12 cellular contexts compared by ENCODE assay signal in genomic region chr20:62388839-62389600, GRCh38. TPM values are rescaled to one million over a fixed set of nuclear protein-coding genes. Genes with fewer than 3 reads are reported as not detected.
A peak's percentile ranks its signal among the peaks of the same experiment; 100 is the strongest.
DNase-seq lines count a peak whose midpoint lies in the region; ATAC-seq and TF ChIP-seq lines count a peak whose summit lies in the region.
"Had no signal": no experiment of that assay in that cellular context is flagged by ENCODE, and none has a peak within 500 bp of the region (broad histone marks: within the 10 kb centered on the region; RNA-seq: fewer than 3 reads in every experiment).

No MANE protein-coding gene starts in this region.

- no peaks in the 10 kb centered on the region for H3K9me2 ChIP-seq in PC-3 (replicated peaks; ENCODE audit: low read length)

- peak overlapping the region; percentile 92 for H3K27ac Mint-ChIP-seq in endodermal cell

- CTCF ChIA-PET in PC-3 (lab: Charles Lee): no interaction called here

- no peak overlapping the region for H3K27ac ChIP-seq in ACC112 (ENCODE audit: low read depth, low read length)
- H3K27ac ChIP-seq in PC-3 (ENCODE audit: low read length): no peak overlapping the region
- no peak overlapping the region for H3K27ac ChIP-seq in endodermal cell (ENCODE audit: low read depth, low read length)
- no peak overlapping the region for H3K27ac ChIP-seq in psoas muscle
- H3K27ac ChIP-seq: coronary artery, heart right ventricle had no signal

- ATAC-seq in PC-3 (no peak), psoas muscle (no peak), HG02759 (IDR thresholded peaks at IDR 0.05; ENCODE audit: unreplicated experiment) (no peak)
- ATAC-seq: heart right ventricle had no signal

- no TSS peak for BruUV-seq in PC-3 (replicated peaks; lab: Mats Ljungman, UMichigan)

- no peaks in the 10 kb centered on the region for H3K9me3 ChIP-seq in PC-3 (ENCODE audit: low read length)
- H3K9me3 ChIP-seq in endodermal cell (ENCODE audit: control insufficient read depth, low read length): no peaks in the 10 kb centered on the region
- H3K9me3 ChIP-seq in psoas muscle: no peaks in the 10 kb centered on the region
- H3K9me3 ChIP-seq: heart right ventricle had no signal

- 94 to 95% methylated on average over 11 of the region's 11 CpGs for WGBS in endodermal cell (ENCODE audit: insufficient coverage in 1 of 2, insufficient read length in 1 of 2), 2 experiments
- WGBS in psoas muscle, 3 donors: 79 to 82% (median 81%) methylated on average over 11 of the region's 11 CpGs

- peaks cover 28% of the 10 kb centered on the region for H4K20me1 ChIP-seq in PC-3 (ENCODE audit: low read length)

- H3K27me3 ChIP-seq in ACC112 (ENCODE audit: insufficient read depth, low read length): no peaks in the 10 kb centered on the region
- H3K27me3 ChIP-seq in PC-3 (ENCODE audit: low read length): no peaks in the 10 kb centered on the region
- H3K27me3 ChIP-seq in endodermal cell (ENCODE audit: control insufficient read depth, insufficient read depth, low read length, poor library complexity, severe bottlenecking): no peaks in the 10 kb centered on the region
- no peaks in the 10 kb centered on the region for H3K27me3 ChIP-seq in psoas muscle (ENCODE audit: insufficient read depth in 3 of 3, low read length in 2 of 3)
- H3K27me3 ChIP-seq: heart right ventricle had no signal

- peak overlapping the region; percentile 94 for H3K4me3 Mint-ChIP-seq in endodermal cell

- H3K9me3 Mint-ChIP-seq in endodermal cell: no peaks in the 10 kb centered on the region

- POLR2A ChIA-PET in PC-3 (lab: Charles Lee; ENCODE audit: unreplicated experiment): no interaction called here

- peaks cover 20% of the 10 kb centered on the region for H3K4me1 Mint-ChIP-seq in endodermal cell

- TF ChIP-seq CTCF in GM12864 (IDR thresholded peaks at IDR 0.05; ENCODE audit: low read depth, low read length, missing control alignments): peak; percentile 23
- peak; percentile 24; the same call in 1 of the 2 replicates for TF ChIP-seq CTCF in PC-3 (conservative IDR thresholded peaks at IDR 0.05; ENCODE audit: low read depth, low read length)
- TF ChIP-seq CTCF in endodermal cell (conservative IDR thresholded peaks at IDR 0.05): peak; percentile 54
- TF ChIP-seq CTCF in psoas muscle (IDR thresholded peaks at IDR 0.05): no peak

- DNase-seq in GM12864 (ENCODE audit: low read depth) (no peak), PC-3 (no peak), endodermal cell (no peak), psoas muscle (no peak), AG20443 (ENCODE audit: low spot score) (no peak), RPMI8226 (no peak)
- DNase-seq: heart right ventricle had no signal

- H3K36me3 ChIP-seq in ACC112 (ENCODE audit: insufficient read depth, low read length): peaks cover 9% of the 10 kb centered on the region; the same call in 1 of the 2 replicates
- H3K36me3 ChIP-seq in PC-3 (ENCODE audit: low read depth, low read length): peaks cover 27% of the 10 kb centered on the region
- peaks cover 30% of the 10 kb centered on the region for H3K36me3 ChIP-seq in endodermal cell (ENCODE audit: control insufficient read depth, insufficient read depth, low read length)
- peaks cover 0 to 62% of the 10 kb centered on the region in 2 donors for H3K36me3 ChIP-seq in psoas muscle (ENCODE audit: insufficient read depth in 1 of 2, low read depth in 1 of 2)

- H3K9ac ChIP-seq in PC-3 (ENCODE audit: low read length): no peak overlapping the region
- H3K9ac ChIP-seq in endodermal cell (ENCODE audit: extremely low read depth, low read length, poor library complexity, severe bottlenecking): no peak overlapping the region

- H3K4me2 ChIP-seq in PC-3 (ENCODE audit: low read length): peak overlapping the region; percentile 97

- H3K79me2 ChIP-seq in ACC112 (ENCODE audit: control insufficient read depth, insufficient read depth, low read length, unreplicated experiment): peaks cover 42% of the 10 kb centered on the region
- peaks cover 53% of the 10 kb centered on the region for H3K79me2 ChIP-seq in PC-3 (ENCODE audit: low read length)

- peaks cover 14% of the 10 kb centered on the region for H3K4me1 ChIP-seq in ACC112 (ENCODE audit: control insufficient read depth, insufficient read depth, low read length, unreplicated experiment)
- peaks cover 16% of the 10 kb centered on the region for H3K4me1 ChIP-seq in PC-3 (ENCODE audit: insufficient read depth, low read length)
- no peaks in the 10 kb centered on the region for H3K4me1 ChIP-seq in endodermal cell (ENCODE audit: control insufficient read depth, insufficient read depth, low read length)
- peaks cover 22% of the 10 kb centered on the region for H3K4me1 ChIP-seq in psoas muscle

- H2AFZ ChIP-seq in ACC112 (ENCODE audit: low read length, unreplicated experiment) (no peak overlapping the region), PC-3 (ENCODE audit: low read length) (no peak overlapping the region)

- peaks cover 31% of the 10 kb centered on the region for H3K36me3 Mint-ChIP-seq in endodermal cell (ENCODE audit: low read depth)

- intact Hi-C loops in PC-3 (cut with micrococcal nuclease) (loop anchor here (10.0 kb wide), 1 partner anchor 406 kb away; the partner anchor contains the start of gene MRGBP), psoas muscle (cut with DNase I) (loop anchor here (10.0 kb wide), 2 partner anchors 204 to 416 kb away; partner anchors contain the start of genes MTG2 (in 2 of the 2) and OGFR (in 1 of the 2))

- H3F3A ChIP-seq in PC-3 (ENCODE audit: low read length, unreplicated experiment): peaks cover 21% of the 10 kb centered on the region

- H3K27me3 Mint-ChIP-seq in endodermal cell (ENCODE audit: insufficient read depth): no peaks in the 10 kb centered on the region

- H3K4me3 ChIP-seq in ACC112 (ENCODE audit: low read depth, low read length): peak overlapping the region; percentile 100; the same call in 1 of the 2 replicates
- H3K4me3 ChIP-seq in GM12864 (ENCODE audit: low read depth, low read length): no peak overlapping the region
- H3K4me3 ChIP-seq in PC-3 (ENCODE audit: low read length): peak overlapping the region; percentile 100; the same call in 1 of the 2 replicates
- H3K4me3 ChIP-seq in endodermal cell (ENCODE audit: low read length): peak overlapping the region; percentile 100
- H3K4me3 ChIP-seq in psoas muscle: no peak overlapping the region

RNA-seq across cellular contexts. Expression of gene RPS21, which starts 2.1 kb away (rescaled TPM):
- total RNA-seq in PC-3 (2014; rRNA removed): 1,250 and 1,945 TPM in 2 replicates
- 1,000 to 10,000 TPM; 1,288 to 1,382 TPM for total RNA-seq in endodermal cell
- polyA plus RNA-seq in endodermal cell (2013, experiment 1 of 2): 1,213 TPM
- polyA plus RNA-seq in endodermal cell (2013, experiment 2 of 2): 1,212 TPM
- total RNA-seq in psoas muscle: 1,000 to 10,000 TPM in 3 of 4 donors, 100 to 1,000 TPM in 1; 602 to 1,206 (median 1,044) TPM
- 1,000 to 10,000 TPM; 3,473 to 5,162 (median 3,791) TPM for polyA plus RNA-seq in psoas muscle

RNA-seq across cellular contexts. Expression of gene CABLES2, which starts 18.1 kb away (rescaled TPM):
- total RNA-seq in PC-3 (2014; rRNA removed) (12.4 and 13.5 TPM in 2 replicates), endodermal cell (10 to 100 TPM; 10.4 to 15.6 TPM), psoas muscle (1 to 10 TPM; 3.0 to 4.2 (median 3.9) TPM)
- 13.5 TPM for polyA plus RNA-seq in endodermal cell (2013, experiment 1 of 2)
- 13.0 TPM for polyA plus RNA-seq in endodermal cell (2013, experiment 2 of 2)
- 1 to 10 TPM; 2.4 to 4.3 (median 3.5) TPM for polyA plus RNA-seq in psoas muscle

RNA-seq across cellular contexts. Expression of gene LAMA5, which starts 21.9 kb away (rescaled TPM):
- total RNA-seq in PC-3 (2014; rRNA removed) (196 and 308 TPM in 2 replicates), endodermal cell (100 to 1,000 TPM; 315 to 369 TPM), psoas muscle (10 to 100 TPM; 27.2 to 74.6 (median 46.5) TPM)
- 95.9 TPM for polyA plus RNA-seq in endodermal cell (2013, experiment 1 of 2)
- 89.1 TPM for polyA plus RNA-seq in endodermal cell (2013, experiment 2 of 2)
- 10 to 100 TPM; 14.4 to 40.5 (median 23.3) TPM for polyA plus RNA-seq in psoas muscle

RNA-seq across cellular contexts. Expression of gene RBBP8NL, which starts 38.3 kb away (rescaled TPM):
- total RNA-seq in PC-3 (2014; rRNA removed): 9.3 and 9.4 TPM in 2 replicates
- total RNA-seq in endodermal cell: under 1 TPM in 1 of 2 donors, not detected in 1; 0.40 TPM
- polyA plus RNA-seq in endodermal cell (2013, experiment 1 of 2): 0.07 TPM
- 0.25 TPM for polyA plus RNA-seq in endodermal cell (2013, experiment 2 of 2)
- total RNA-seq in psoas muscle: not detected
- under 1 TPM in 2 of 3 donors, not detected in 1; 0.03 to 0.08 TPM for polyA plus RNA-seq in psoas muscle
- total RNA-seq: heart right ventricle, M059J, RPMI7951 had no signal
- polyA plus RNA-seq: heart right ventricle had no signal

Comparison
In these comparisons a context has a peak if more than half of its experiments do, and no peak if none do; other contexts are left out.
1. H3K4me3 ChIP-seq: peak in ACC112 (single experiment), PC-3 (single experiment) and endodermal cell (single experiment); none in GM12864 (single experiment) and psoas muscle (single experiment).